8 cellular contexts compared by ENCODE assay signal in the genomic region with DNA sequence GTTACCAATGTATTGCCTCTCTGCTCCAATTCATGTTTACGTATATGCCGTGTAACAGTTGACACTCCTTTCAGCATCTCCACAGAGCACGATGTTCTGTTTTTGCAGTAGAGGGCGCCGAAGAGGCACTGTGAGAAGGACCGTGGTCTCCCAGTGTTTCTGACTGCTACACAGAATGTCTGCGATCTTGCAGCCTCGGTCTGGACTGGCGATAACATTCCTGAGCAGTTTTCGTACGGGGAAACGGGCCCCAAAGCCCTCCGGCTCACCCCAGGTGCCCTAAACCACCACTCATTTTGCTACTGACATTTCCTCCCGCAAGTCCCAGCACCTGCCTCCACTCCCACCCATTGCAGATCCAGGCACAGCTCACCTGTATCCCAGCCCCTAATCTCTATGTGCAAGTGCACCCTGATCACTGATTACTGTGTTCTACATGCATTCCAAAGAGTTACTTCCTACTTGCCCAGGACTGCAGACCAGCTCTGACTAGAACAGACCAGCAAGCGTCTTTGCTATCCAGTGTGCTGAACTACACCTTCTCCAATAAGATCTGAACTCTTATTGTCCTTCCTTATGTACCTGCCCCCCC. TPM values are rescaled to one million over a fixed set of nuclear protein-coding genes. Genes with fewer than 3 reads are reported as not detected.
A peak's percentile ranks its signal among the peaks of the same experiment; 100 is the strongest.
DNase-seq lines count a peak whose midpoint lies in the region; ATAC-seq and TF ChIP-seq lines count a peak whose summit lies in the region.

No MANE protein-coding gene starts in this region.

- H3K4me3 ChIP-seq in cardiac muscle cell = peak overlapping the region; percentile 6

- no peaks in the 10 kb centered on the region for H3K27me3 ChIP-seq in cardiac muscle cell

- H3K27ac ChIP-seq in cardiac muscle cell = peak overlapping the region; percentile 71

- peak; percentile 94 for ATAC-seq in GM19372 (IDR thresholded peaks at IDR 0.05; ENCODE audit: low read depth, unreplicated experiment)
- peak; percentile 94 for ATAC-seq in HG03439 (IDR thresholded peaks at IDR 0.05; ENCODE audit: unreplicated experiment)

- no peaks in the 10 kb centered on the region for H3K9me3 ChIP-seq in cardiac muscle cell (ENCODE audit: low read depth)

- H3K4me1 ChIP-seq in cardiac muscle cell (ENCODE audit: low read depth) = no peaks in the 10 kb centered on the region

- no peaks in the 10 kb centered on the region for H3K36me3 ChIP-seq in cardiac muscle cell

- peak; percentile 83 for TF ChIP-seq CTCF in cardiac muscle cell (IDR thresholded peaks at IDR 0.05; ENCODE audit: low read depth, low read length)

- DNase-seq in COR-L47 (lab: John Stamatoyannopoulos, UW) (peak; percentile 43), RPMI7951 (ENCODE audit: low read depth) (peak; percentile 46), cardiac muscle cell (ENCODE audit: low read depth in 1 of 2, low spot score in 1 of 2) (peak; percentile 72 to 89), pons (ENCODE audit: low spot score) (peak; percentile 68), GOT3 (lab: John Stamatoyannopoulos, UW) (no peak)
- peak; percentile 55 for DNase-seq in activated naive CD4-positive, alpha-beta T cell treated with anti-CD3 and anti-CD28 coated beads, Interleukin-2, amount 50 U/mL, for 16 hours

RNA-seq across cellular contexts. Expression of a gene that starts 12.4 kb away (rescaled TPM):
- 3.5 and 3.6 TPM in 2 replicates for total RNA-seq in RPMI7951 (2014; rRNA removed; shearing (Covaris generic))
- total RNA-seq in cardiac muscle cell = 7.4 and 14.4 TPM in 2 replicates
- polyA plus RNA-seq in cardiac muscle cell = 8.6 and 17.0 TPM in 2 replicates
